In genomic region chr12:27635349-27635972, GRCh38 we compare ENCODE assay signal across 8 cellular contexts.
DNase-seq lines count a peak whose midpoint lies in the region; ATAC-seq and TF ChIP-seq lines count a peak whose summit lies in the region.

No MANE protein-coding gene starts in this region.

- intact Hi-C loops in CD8-positive, alpha-beta T cell (cut with DNase I, micrococcal nuclease) = no loop called here

- no CpG with 5 or more reads among the region's 7 CpGs for WGBS in mesendoderm (ENCODE audit: extremely low coverage, insufficient coverage, low lambda C conversion rate)

- H3K27me3 Mint-ChIP-seq in CD8-positive, alpha-beta T cell (ENCODE audit: low read depth) = no peaks in the 10 kb centered on the region

- H3K36me3 ChIP-seq in mesendoderm (ENCODE audit: control insufficient read depth, insufficient read depth, low read length) = no peaks in the 10 kb centered on the region
- H3K36me3 ChIP-seq in CD8-positive, alpha-beta T cell (ENCODE audit: insufficient read depth, low read length) = no peaks in the 10 kb centered on the region

- H3K36me3 Mint-ChIP-seq in CD8-positive, alpha-beta T cell = no peaks in the 10 kb centered on the region

- CTCF ChIA-PET in CD8-positive, alpha-beta T cell (lab: Charles Lee) = no interaction called here

- H2BK15ac ChIP-seq in mesendoderm (replicated peaks; ENCODE audit: low read depth) = no peak overlapping the region

- DNase-seq in AG10803 (ENCODE audit: low read depth) (peak; percentile 73), H4 (ENCODE audit: low spot score) (peak; percentile 52), NOMO-1 treated with DMSO at 0.1 percent for 48 hours (lab: John Stamatoyannopoulos, UW; ENCODE audit: unreplicated experiment) (peak; percentile 59), dermis microvascular lymphatic vessel endothelial cell (ENCODE audit: low read depth in 2 of 2) (peak; percentile 58 to 68), mesendoderm (peak; percentile 46)
- DNase-seq in stimulated activated naive CD4-positive, alpha-beta T cell treated with Interleukin-2 at 50 U/mL for 16 hours (lab: John Stamatoyannopoulos, UW) = no peak
- no peak for DNase-seq in CD8-positive, alpha-beta T cell

- no peak overlapping the region for H3K4ac ChIP-seq in mesendoderm (ENCODE audit: low read depth, low read length)

- no peaks in the 10 kb centered on the region for H3K4me1 ChIP-seq in mesendoderm (ENCODE audit: control insufficient read depth, low read depth, low read length)
- H3K4me1 ChIP-seq in CD8-positive, alpha-beta T cell (ENCODE audit: insufficient read depth, low read length) = no peaks in the 10 kb centered on the region

- H3K79me2 ChIP-seq in mesendoderm (ENCODE audit: control insufficient read depth, insufficient read depth, low read length) = no peaks in the 10 kb centered on the region

- H3K4me2 ChIP-seq in mesendoderm (ENCODE audit: low read length) = no peak overlapping the region

- no peak overlapping the region for H4K5ac ChIP-seq in mesendoderm (ENCODE audit: low read length)

- ATAC-seq in CD8-positive, alpha-beta T cell = no peak
- no peak for ATAC-seq in HG02852 (IDR thresholded peaks at IDR 0.05; ENCODE audit: unreplicated experiment)

- no peak overlapping the region for H2BK120ac ChIP-seq in mesendoderm (ENCODE audit: low read depth, low read length)

- H3K27me3 ChIP-seq in mesendoderm (ENCODE audit: insufficient read depth, low read length, poor library complexity) = no peaks in the 10 kb centered on the region
- H3K27me3 ChIP-seq in CD8-positive, alpha-beta T cell (ENCODE audit: insufficient read depth, low read length) = no peaks in the 10 kb centered on the region

- peak; percentile 72 for TF ChIP-seq CTCF in AG10803 (conservative IDR thresholded peaks at IDR 0.05; ENCODE audit: low read length)
- TF ChIP-seq CTCF in CD8-positive, alpha-beta T cell (IDR thresholded peaks at IDR 0.05) = no peak

- no peak overlapping the region for H3K27ac ChIP-seq in mesendoderm (ENCODE audit: low read depth, low read length)
- H3K27ac ChIP-seq in CD8-positive, alpha-beta T cell (ENCODE audit: low read depth, low read length) = no peak overlapping the region

- POLR2A ChIA-PET in CD8-positive, alpha-beta T cell (lab: Charles Lee) = no interaction called here

- no peak overlapping the region for H2AK5ac ChIP-seq in mesendoderm (ENCODE audit: low read length)

- H3K9me3 ChIP-seq in CD8-positive, alpha-beta T cell (ENCODE audit: low read length) = no peaks in the 10 kb centered on the region

- no peaks in the 10 kb centered on the region for H3K9me3 Mint-ChIP-seq in CD8-positive, alpha-beta T cell

- no peak overlapping the region for H3K56ac ChIP-seq in mesendoderm (ENCODE audit: low read length)

- H3K4me3 ChIP-seq in AG10803 (ENCODE audit: low read length) (no peak overlapping the region), mesendoderm (ENCODE audit: low read length) (no peak overlapping the region)
- no peak overlapping the region for H3K4me3 ChIP-seq in CD8-positive, alpha-beta T cell (ENCODE audit: low read depth, low read length)

- no peaks in the 10 kb centered on the region for H3K79me1 ChIP-seq in mesendoderm (ENCODE audit: low read length)

- no peaks in the 10 kb centered on the region for H3K4me1 Mint-ChIP-seq in CD8-positive, alpha-beta T cell (ENCODE audit: low read depth)

- H3K27ac Mint-ChIP-seq in CD8-positive, alpha-beta T cell = no peak overlapping the region

- H3K23ac ChIP-seq in mesendoderm (ENCODE audit: low read length) = no peak overlapping the region

- H3K9ac ChIP-seq in mesendoderm (ENCODE audit: low read length) = no peak overlapping the region

- H3K18ac ChIP-seq in mesendoderm (ENCODE audit: low read length) = no peak overlapping the region

- no peak overlapping the region for H2BK5ac ChIP-seq in mesendoderm (ENCODE audit: low read length)

- H4K8ac ChIP-seq in mesendoderm (ENCODE audit: low read depth, low read length) = no peak overlapping the region

- H3K4me3 Mint-ChIP-seq in CD8-positive, alpha-beta T cell = no peak overlapping the region

Comparison
In these comparisons a context has a peak if more than half of its experiments do, and no peak if none do; other contexts are left out.
1. DNase-seq: peak in AG10803 (single experiment), H4 (single experiment), NOMO-1 treated with DMSO at 0.1 percent for 48 hours (single experiment), dermis microvascular lymphatic vessel endothelial cell (2 of 2) and mesendoderm (single experiment); none in stimulated activated naive CD4-positive, alpha-beta T cell treated with Interleukin-2 at 50 U/mL for 16 hours (single experiment) and CD8-positive, alpha-beta T cell (0 of 7).